ENCODE assay signal across 24 cellular contexts in the genomic region with DNA sequence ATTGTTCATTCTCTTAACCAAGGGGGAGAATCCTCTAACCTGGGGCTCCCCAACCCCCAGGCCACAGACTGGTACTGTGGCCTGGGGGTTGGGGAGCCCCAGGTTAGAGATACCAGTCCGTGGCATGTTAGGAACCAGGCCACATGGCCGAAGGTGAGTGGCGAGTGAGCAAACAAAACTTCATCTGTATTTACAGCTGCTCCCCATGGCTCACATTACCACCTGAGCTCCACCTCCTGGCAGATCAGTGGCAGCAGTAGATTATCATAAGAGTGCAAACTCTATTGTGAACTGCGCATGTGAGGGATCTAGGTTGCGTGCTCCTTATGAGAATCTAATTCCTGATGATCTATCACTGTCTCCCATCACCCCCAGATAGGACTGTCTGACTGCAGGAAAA.
"Had no signal": no experiment of that assay in that cellular context is flagged by ENCODE, and none has a peak within 500 bp of the region (broad histone marks: within the 10 kb centered on the region; RNA-seq: fewer than 3 reads in every experiment).

No MANE protein-coding gene starts in this region.

- H3K4me3 ChIP-seq: coronary artery, dorsolateral prefrontal cortex, gastrocnemius medialis, hepatocyte, right lobe of liver, upper lobe of right lung had no signal

- H3K4me1 Mint-ChIP-seq: activated CD4-positive, alpha-beta T cell treated with anti-CD3 and anti-CD28 coated beads for 36 hours; brain; nephron had no signal

- H3K4me3 Mint-ChIP-seq: activated CD4-positive, alpha-beta T cell treated with anti-CD3 and anti-CD28 coated beads for 36 hours; activated naive CD8-positive, alpha-beta T cell; activated T-cell treated with anti-CD3 and anti-CD28 coated beads, Interleukin-2, amount 50 U/mL, for 72 hours; brain; nephron; T-helper 2 cell treated with Interferon-gamma antibody and Interleukin-4, amounts not matched to agents 5 μg/mL and 100 μg/mL, for 36 hours had no signal

- H3K36me3 ChIP-seq: gastrocnemius medialis, right lobe of liver, upper lobe of right lung had no signal

- H3K9me3 Mint-ChIP-seq: T-helper 2 cell treated with Interferon-gamma antibody and Interleukin-4, amounts not matched to agents 5 μg/mL and 100 μg/mL, for 36 hours had no signal

- H3K36me3 Mint-ChIP-seq: activated naive CD8-positive, alpha-beta T cell; brain had no signal

- DNase-seq: activated CD4-positive, alpha-beta T cell treated with anti-CD3 and anti-CD28 coated beads for 36 hours; activated CD4-positive, alpha-beta T cell treated with anti-CD3 and anti-CD28 coated beads, Interleukin-2, amount 50 U/mL, for 4 hours; activated CD4-positive, CD25-positive, alpha-beta regulatory T cell; activated naive CD4-positive, alpha-beta T cell treated with Interleukin-2 at 50 U/mL for 16 hours; activated T-cell treated with anti-CD3 and anti-CD28 coated beads for 4 hours; activated T-cell treated with anti-CD3 and anti-CD28 coated beads, Interleukin-2, amount 50 U/mL, for 72 hours; anterior cingulate cortex; dorsolateral prefrontal cortex; effector memory CD4-positive, alpha-beta T cell; erythroblast; gastrocnemius medialis; islet precursor cell; left cardiac atrium; left ventricle myocardium superior; right lobe of liver; stimulated activated CD4-positive, alpha-beta T cell treated with anti-CD3 and anti-CD28 coated beads, Interleukin-2, amount 100 ng/mL, for 48 hours; stimulated activated naive CD8-positive, alpha-beta T cell treated with anti-CD3 and anti-CD28 coated beads, Interleukin-15, Interleukin-2, amounts not matched to agents 100 U/mL and 50 U/mL, for 24 hours; upper lobe of right lung had no signal

- ATAC-seq: activated CD4-positive, alpha-beta T cell treated with anti-CD3 and anti-CD28 coated beads for 36 hours; activated T-cell treated with anti-CD3 and anti-CD28 coated beads, Interleukin-2, amount 50 U/mL, for 72 hours; gastrocnemius medialis; left cardiac atrium; left ventricle myocardium superior; right lobe of liver; stimulated activated naive CD8-positive, alpha-beta T cell treated with anti-CD3 and anti-CD28 coated beads, Interleukin-15, Interleukin-2, amounts not matched to agents 100 U/mL and 50 U/mL, for 24 hours; upper lobe of right lung had no signal

- H3K27me3 Mint-ChIP-seq: activated CD4-positive, alpha-beta T cell treated with anti-CD3 and anti-CD28 coated beads for 36 hours; activated naive CD8-positive, alpha-beta T cell; brain had no signal

- H3K27me3 ChIP-seq: gastrocnemius medialis, hepatocyte, right lobe of liver, upper lobe of right lung had no signal

- H3K27ac Mint-ChIP-seq: activated CD4-positive, alpha-beta T cell treated with anti-CD3 and anti-CD28 coated beads for 36 hours; activated naive CD8-positive, alpha-beta T cell; activated T-cell treated with anti-CD3 and anti-CD28 coated beads, Interleukin-2, amount 50 U/mL, for 72 hours; brain; nephron; T-helper 2 cell treated with Interferon-gamma antibody and Interleukin-4, amounts not matched to agents 5 μg/mL and 100 μg/mL, for 36 hours had no signal
